1 cellular context compared by ENCODE assay signal in genomic region chr2:72555943-72556342, GRCh38.
TF ChIP-seq lines count a peak whose summit lies in the region.

No MANE protein-coding gene starts in this region.

TF ChIP-seq in HepG2, 621 proteins besides CTCF, POLR2A, EP300 and RAD21 (continued from another document and continues in another):
- TF ChIP-seq IKZF5 (CRISPR knock-in tag; IDR thresholded peaks at IDR 0.05) (0 out of 2 replicates have a peak, but pooled peaks have one; percentile 31), ZBTB26 (CRISPR knock-in tag; IDR thresholded peaks at IDR 0.05; ENCODE audit: borderline replicate concordance) (peak; percentile 96), ZNF501 (CRISPR knock-in tag; IDR thresholded peaks at IDR 0.05) (no peak), PHF21A (CRISPR knock-in tag; IDR thresholded peaks at IDR 0.05) (peak; percentile 42; the same call in 1 of the 2 replicates), SOX5 (CRISPR knock-in tag; IDR thresholded peaks at IDR 0.05; ENCODE audit: borderline replicate concordance) (peak; percentile 84), EHMT2 (IDR thresholded peaks at IDR 0.05; ENCODE audit: borderline replicate concordance, low read depth, low read length) (peak; percentile 67; the same call in 1 of the 2 replicates), TBP (CRISPR knock-in tag; IDR thresholded peaks at IDR 0.05) (no peak), GMEB1 (CRISPR knock-in tag; IDR thresholded peaks at IDR 0.05; ENCODE audit: borderline replicate concordance) (no peak), RXRB (CRISPR knock-in tag; IDR thresholded peaks at IDR 0.05; ENCODE audit: borderline replicate concordance) (peak; percentile 74), GATAD2A (CRISPR knock-in tag; IDR thresholded peaks at IDR 0.05) (0 out of 2 replicates have a peak, but pooled peaks have one; percentile 18), ZBTB49 (CRISPR knock-in tag; IDR thresholded peaks at IDR 0.05; ENCODE audit: borderline replicate concordance) (no peak), MED1 (CRISPR knock-in tag; IDR thresholded peaks at IDR 0.05) (0 out of 2 replicates have a peak, but pooled peaks have one; percentile 29), SPEN (CRISPR knock-in tag; IDR thresholded peaks at IDR 0.05; ENCODE audit: low read depth) (no peak), MXI1 (IDR thresholded peaks at IDR 0.05; ENCODE audit: borderline replicate concordance, low read depth, low read length) (no peak), TCF7 (IDR thresholded peaks at IDR 0.05; ENCODE audit: low read depth) (peak; percentile 81), GFI1 (CRISPR knock-in tag; IDR thresholded peaks at IDR 0.05; ENCODE audit: borderline replicate concordance) (peak; percentile 90), ZNF607 (CRISPR knock-in tag; IDR thresholded peaks at IDR 0.05; ENCODE audit: borderline replicate concordance) (no peak), ZMYM2 (CRISPR knock-in tag; IDR thresholded peaks at IDR 0.05) (no peak), ZNF7 (CRISPR knock-in tag; IDR thresholded peaks at IDR 0.05) (no peak), TBX3 (IDR thresholded peaks at IDR 0.05; ENCODE audit: borderline replicate concordance) (0 out of 2 replicates have a peak, but pooled peaks have one; percentile 14), NCOR1 (IDR thresholded peaks at IDR 0.05; ENCODE audit: borderline replicate concordance, low read length) (peak; percentile 68; the same call in 1 of the 2 replicates), PLRG1 (conservative IDR thresholded peaks at IDR 0.05) (no peak), FOXP4 (CRISPR knock-in tag; IDR thresholded peaks at IDR 0.05) (peak; percentile 53), ZNF414 (CRISPR knock-in tag; IDR thresholded peaks at IDR 0.05) (no peak), NR2F1 (CRISPR knock-in tag; IDR thresholded peaks at IDR 0.05) (no peak), ZNF614 (CRISPR knock-in tag; IDR thresholded peaks at IDR 0.05; ENCODE audit: borderline replicate concordance) (0 out of 2 replicates have a peak, but pooled peaks have one; percentile 35), AHDC1 (CRISPR knock-in tag; IDR thresholded peaks at IDR 0.05; ENCODE audit: borderline replicate concordance) (peak; percentile 29; the same call in 1 of the 2 replicates), SOX6 (IDR thresholded peaks at IDR 0.05) (no peak), SOX6 (CRISPR knock-in tag; IDR thresholded peaks at IDR 0.05) (peak; percentile 53), THRA (CRISPR knock-in tag; IDR thresholded peaks at IDR 0.05; ENCODE audit: borderline replicate concordance) (0 out of 2 replicates have a peak, but pooled peaks have one; percentile 21), ZNF644 (CRISPR knock-in tag; IDR thresholded peaks at IDR 0.05; ENCODE audit: low read depth) (peak; percentile 91), ZBTB4 (CRISPR knock-in tag; IDR thresholded peaks at IDR 0.05; ENCODE audit: borderline replicate concordance) (no peak), POGZ (CRISPR knock-in tag; IDR thresholded peaks at IDR 0.05) (peak; percentile 73)
